Comparison of ENCODE assay signal across 8 cellular contexts in the genomic region with DNA sequence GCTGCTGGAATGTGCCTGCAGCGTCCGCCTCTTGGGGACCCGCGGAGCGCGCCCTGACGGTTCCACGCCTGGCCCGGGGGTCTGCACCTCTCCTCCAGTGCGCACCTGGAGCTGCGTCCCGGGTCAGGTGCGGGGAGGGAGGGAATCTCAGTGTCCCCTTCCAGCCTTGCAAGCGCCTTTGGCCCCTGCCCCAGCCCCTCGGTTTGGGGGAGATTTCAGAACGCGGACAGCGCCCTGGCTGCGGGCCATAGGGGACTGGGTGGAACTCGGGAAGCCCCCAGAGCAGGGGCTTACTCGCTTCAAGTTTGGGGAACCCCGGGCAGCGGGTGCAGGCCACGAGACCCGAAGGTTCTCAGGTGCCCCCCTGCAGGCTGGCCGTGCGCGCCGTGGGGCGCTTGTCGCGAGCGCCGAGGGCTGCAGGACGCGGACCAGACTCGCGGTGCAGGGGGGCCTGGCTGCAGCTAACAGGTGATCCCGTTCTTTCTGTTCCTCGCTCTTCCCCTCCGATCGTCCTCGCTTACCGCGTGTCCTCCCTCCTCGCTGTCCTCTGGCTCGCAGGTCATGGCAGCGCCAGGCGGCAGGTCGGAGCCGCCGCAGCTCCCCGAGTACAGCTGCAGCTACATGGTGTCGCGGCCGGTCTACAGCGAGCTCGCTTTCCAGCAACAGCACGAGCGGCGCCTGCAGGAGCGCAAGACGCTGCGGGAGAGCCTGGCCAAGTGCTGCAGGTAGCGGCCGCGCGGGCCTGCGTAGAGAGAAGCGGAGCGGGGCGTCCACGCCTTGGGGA. TPM values are rescaled to one million over a fixed set of nuclear protein-coding genes. Genes with fewer than 3 reads are reported as not detected.
DNase-seq lines count a peak whose midpoint lies in the region; ATAC-seq and TF ChIP-seq lines count a peak whose summit lies in the region.

No MANE protein-coding gene starts in this region.

- peaks cover 82% of the 10 kb centered on the region for H3K27me3 Mint-ChIP-seq in neural crest cell (ENCODE audit: low read depth)

- H3K4me3 ChIP-seq in fibroblast of lung (replicated peaks in 1 of 4; ENCODE audit: control extremely low read depth in 1 of 4, insufficient read depth in 1 of 4, low read depth in 3 of 4, low read length in 4 of 4) = peak overlapping the region; percentile 52 to 64 (median 60)

- H3K4me3 Mint-ChIP-seq in neural crest cell = peak overlapping the region; percentile 87

- no peaks in the 10 kb centered on the region for H3K9me3 Mint-ChIP-seq in neural crest cell

- in situ Hi-C loops in Caki2 (cut with HindIII; ENCODE audit: low pct_unique_long_range_greater_than_20kb, low sequenced_read_pairs) = no loop called here

- no peaks in the 10 kb centered on the region for H3K79me2 ChIP-seq in fibroblast of lung (ENCODE audit: control insufficient read depth, insufficient read depth, low read length)

- H3K36me3 ChIP-seq in fibroblast of lung (ENCODE audit: control insufficient read depth, insufficient read depth, low read length) = no peaks in the 10 kb centered on the region

- peak overlapping the region; percentile 77 for H2AFZ ChIP-seq in fibroblast of lung (ENCODE audit: low read length)

- H3K9me3 ChIP-seq in fibroblast of lung (ENCODE audit: control insufficient read depth, insufficient read depth, low read depth, low read length) = no peaks in the 10 kb centered on the region

- peak in 1 of 2 donors; percentile 23 for TF ChIP-seq CTCF in fibroblast of lung (conservative IDR thresholded peaks at IDR 0.05 in 1 of 2, IDR thresholded peaks at IDR 0.05 in 1 of 2; ENCODE audit: low read depth in 1 of 2, low read length in 2 of 2)
- TF ChIP-seq CTCF in neural crest cell (conservative IDR thresholded peaks at IDR 0.05) = peak; percentile 34

- no peaks in the 10 kb centered on the region for H3K36me3 Mint-ChIP-seq in neural crest cell (ENCODE audit: low read depth)

- H4K20me1 ChIP-seq in fibroblast of lung (ENCODE audit: control insufficient read depth, extremely low read depth, insufficient read depth, low read length) = no peaks in the 10 kb centered on the region

- H3K4me1 Mint-ChIP-seq in neural crest cell = peaks cover 11% of the 10 kb centered on the region

- peak; percentile 60 for ATAC-seq in GM21786 (IDR thresholded peaks at IDR 0.05; ENCODE audit: unreplicated experiment)
- ATAC-seq in GM18870 (IDR thresholded peaks at IDR 0.05; ENCODE audit: unreplicated experiment) = no peak

- peak overlapping the region; percentile 1 for H3K9ac ChIP-seq in fibroblast of lung (ENCODE audit: insufficient read depth, low read length)

- DNase-seq in Caki2 (ENCODE audit: low read depth) (peak; percentile 23), NCI-H2196 (lab: John Stamatoyannopoulos, UW; ENCODE audit: unreplicated experiment) (peak; percentile 45), fibroblast of lung (ENCODE audit: low read depth in 2 of 2) (peak; percentile 53 to 63), neural crest cell (ENCODE audit: low read depth, low spot score) (peak; percentile 43), ureter (ENCODE audit: low spot score) (peak; percentile 48)
- DNase-seq in activated T-cell treated with anti-CD3 and anti-CD28 coated beads, Interleukin-2, amount 50 U/mL, for 1 hour = peak; percentile 44

- peaks cover 3% of the 10 kb centered on the region for H3K27me3 ChIP-seq in fibroblast of lung (ENCODE audit: control insufficient read depth, insufficient read depth, low read length)

- peak overlapping the region; percentile 96 for H3K4me2 ChIP-seq in fibroblast of lung (ENCODE audit: extremely low read depth, insufficient read depth, low read length)

- no peak overlapping the region for H3K27ac Mint-ChIP-seq in neural crest cell (ENCODE audit: unreplicated experiment)

- no peak overlapping the region for H3K27ac ChIP-seq in fibroblast of lung (ENCODE audit: insufficient read depth, low read length)

- peaks cover 11% of the 10 kb centered on the region for H3K4me1 ChIP-seq in fibroblast of lung (ENCODE audit: control insufficient read depth, extremely low read depth, insufficient read depth, low read length)

RNA-seq across cellular contexts. Expression of gene SLC26A4, which starts 0.6 kb away (rescaled TPM):
- 0.88 TPM in 1 of 2 replicates, not detected in the other for total RNA-seq in Caki2 (2014; rRNA removed; shearing (Covaris generic); ENCODE audit: low replicate concordance)
- total RNA-seq in fibroblast of lung (0.26 and 0.50 TPM in 2 replicates), neural crest cell (0.12 and 0.52 TPM in 2 replicates), ureter (1.4 TPM)
- 0.33 and 0.51 TPM in 2 replicates for polyA plus RNA-seq in fibroblast of lung
- polyA plus RNA-seq in fibroblast of lung (2012) = 0.52 and 0.77 TPM in 2 replicates
- not detected in 2 replicates for polyA minus RNA-seq in fibroblast of lung (ENCODE audit: low replicate concordance)
